In the genomic region with DNA sequence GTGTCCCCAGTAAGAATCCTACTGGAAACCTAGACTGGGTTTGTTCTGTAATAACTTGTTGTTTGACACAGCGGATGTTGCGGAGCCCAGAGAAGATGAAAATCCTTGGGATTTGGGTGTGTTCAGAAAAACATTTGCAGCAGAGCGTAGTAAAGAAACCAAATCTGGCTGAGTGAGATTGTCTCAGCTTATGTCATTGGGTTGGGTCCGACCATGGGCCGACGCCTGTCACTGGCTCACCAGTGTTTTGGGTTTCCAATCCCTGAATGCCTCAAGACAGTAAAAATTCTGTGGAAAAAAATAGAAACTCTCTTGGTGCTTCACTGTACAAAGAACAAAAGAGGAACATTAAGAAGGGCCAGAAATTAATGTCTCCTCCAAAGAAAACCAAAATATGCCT, we compare ENCODE assay signal across 1 cellular context.
TF ChIP-seq lines count a peak whose summit lies in the region.

No MANE protein-coding gene starts in this region.

TF ChIP-seq in H1, 55 proteins besides CTCF, POLR2A, EP300 and RAD21 (continued from another document):
- TF ChIP-seq USF2 (IDR thresholded peaks at IDR 0.05; ENCODE audit: low read length) (no peak), CBX5 (IDR thresholded peaks at IDR 0.05; ENCODE audit: low read depth, low read length) (no peak), SRF (IDR thresholded peaks at IDR 0.05; ENCODE audit: low read depth, low read length) (no peak), E2F6 (IDR thresholded peaks at IDR 0.05) (no peak), SIRT6 (IDR thresholded peaks at IDR 0.05; ENCODE audit: low read length) (no peak), YY1 (IDR thresholded peaks at IDR 0.05; ENCODE audit: low read depth, low read length) (no peak)
